ENCODE assay signal across 9 cellular contexts in the genomic region with DNA sequence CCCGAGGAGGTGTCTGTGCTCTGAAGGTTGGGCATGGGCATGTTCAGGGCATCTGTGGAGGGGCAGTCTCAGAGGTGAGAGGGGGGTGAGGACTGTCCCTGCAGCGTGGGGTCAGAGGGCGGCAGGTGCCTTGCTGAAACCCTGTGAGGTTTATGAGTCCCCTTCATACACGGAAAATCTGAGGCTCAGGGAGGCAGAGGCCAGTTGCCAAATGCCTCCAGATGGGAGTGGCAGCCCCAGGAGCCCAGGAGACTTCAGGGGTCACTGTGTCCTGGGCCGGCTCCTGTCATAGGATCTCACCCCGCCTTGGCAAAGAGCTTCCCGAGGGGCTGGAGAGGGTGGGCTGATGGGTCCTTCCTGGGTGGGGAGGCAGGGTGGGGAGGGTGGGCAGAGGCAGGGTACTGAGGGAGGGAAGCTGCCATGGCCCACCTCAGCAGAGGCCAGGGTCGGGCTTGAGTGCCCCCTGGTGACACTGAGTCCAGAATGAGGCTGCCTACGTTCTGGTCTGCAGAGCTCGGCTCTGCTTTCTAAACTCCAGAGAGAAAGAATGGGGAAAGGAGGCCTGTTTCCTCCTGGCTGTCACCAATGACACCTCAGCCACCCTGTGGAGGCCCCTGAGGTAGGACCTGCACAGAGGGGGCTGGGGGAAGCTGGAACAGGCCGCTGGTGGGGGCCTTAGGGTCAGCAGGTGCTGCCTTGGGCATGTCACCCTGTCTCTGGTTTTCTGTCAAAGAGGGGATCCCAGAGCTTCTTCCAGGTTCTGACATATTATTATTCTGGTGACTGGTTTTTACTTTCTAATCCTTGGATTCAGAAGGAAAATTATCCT. TPM values are rescaled to one million over a fixed set of nuclear protein-coding genes. Genes with fewer than 3 reads are reported as not detected.
DNase-seq lines count a peak whose midpoint lies in the region; ATAC-seq and TF ChIP-seq lines count a peak whose summit lies in the region.
"Had no signal": no experiment of that assay in that cellular context is flagged by ENCODE, and none has a peak within 500 bp of the region (broad histone marks: within the 10 kb centered on the region; RNA-seq: fewer than 3 reads in every experiment).

No MANE protein-coding gene starts in this region.

- no peak overlapping the region for H3T11ph ChIP-seq in H9 (ENCODE audit: low read length)

- H4K5ac ChIP-seq in H9 (ENCODE audit: insufficient read length, low read depth, low read length): no peak overlapping the region

- H3K4ac ChIP-seq in H9 (ENCODE audit: low read depth, low read length): no peak overlapping the region

- no peak overlapping the region for H3K9ac ChIP-seq in H9 (ENCODE audit: extremely low read depth, insufficient read length, low read length)

- no peak overlapping the region for H3K14ac ChIP-seq in H9 (ENCODE audit: insufficient read depth, low read length)

- H3K27me3 Mint-ChIP-seq in CD4-positive, CD25-positive, alpha-beta regulatory T cell: no peaks in the 10 kb centered on the region
- H3K27me3 Mint-ChIP-seq in H9 (ENCODE audit: low read depth) (no peaks in the 10 kb centered on the region), chondrocyte (ENCODE audit: low read depth) (no peaks in the 10 kb centered on the region), nephron (ENCODE audit: low read depth) (no peaks in the 10 kb centered on the region)

- no peak overlapping the region for H2BK5ac ChIP-seq in H9 (ENCODE audit: insufficient read length, low read length)

- no peak overlapping the region for H3K23ac ChIP-seq in H9 (ENCODE audit: insufficient read length, low read depth, low read length)

- H2BK15ac ChIP-seq in H9 (ENCODE audit: low read depth, low read length): no peak overlapping the region

- no peaks in the 10 kb centered on the region for H3K79me1 ChIP-seq in H9 (ENCODE audit: insufficient read depth, low read depth, low read length, poor library complexity, severe bottlenecking)

- no peak overlapping the region for H4K8ac ChIP-seq in H9 (replicated peaks; ENCODE audit: insufficient read length, low read depth, low read length)

- H3K18ac ChIP-seq in H9 (ENCODE audit: insufficient read length, low read depth, low read length): no peak overlapping the region

- TF ChIP-seq CTCF in H9 (conservative IDR thresholded peaks at IDR 0.05) (0 out of 3 replicates have a peak, but pooled peaks have one; percentile 14), chondrocyte (IDR thresholded peaks at IDR 0.05) (no peak), nephron (IDR thresholded peaks at IDR 0.05; ENCODE audit: unreplicated experiment in 3 of 3) (no peak)

- no peak overlapping the region for H3K4me2 ChIP-seq in H9 (ENCODE audit: insufficient read depth, insufficient read length, low read length)

- H2AK5ac ChIP-seq in H9 (ENCODE audit: insufficient read length, low read length): no peak overlapping the region

- H3K4me3 Mint-ChIP-seq in CD4-positive, CD25-positive, alpha-beta regulatory T cell: peak overlapping the region; percentile 88 to 95 (median 94)
- H3K4me3 Mint-ChIP-seq in H9 (no peak overlapping the region), chondrocyte (ENCODE audit: unreplicated experiment) (no peak overlapping the region), nephron (no peak overlapping the region)

- no peak overlapping the region for H2BK120ac ChIP-seq in H9 (ENCODE audit: low read depth, low read length, poor library complexity, severe bottlenecking)

- H3K36me3 Mint-ChIP-seq in CD4-positive, CD25-positive, alpha-beta regulatory T cell: peaks cover 15% of the 10 kb centered on the region
- H3K36me3 Mint-ChIP-seq in H9 (ENCODE audit: insufficient read depth in 1 of 3, low read depth in 3 of 3): no peaks in the 10 kb centered on the region; a peak in 1 of 7 replicates
- H3K36me3 Mint-ChIP-seq in chondrocyte (ENCODE audit: low read depth): peaks cover 10% of the 10 kb centered on the region
- H3K36me3 Mint-ChIP-seq in nephron (ENCODE audit: low read depth): peaks cover under 1% of the 10 kb centered on the region

- H2AFZ ChIP-seq in H9 (ENCODE audit: low read length): no peak overlapping the region

- no peak overlapping the region for H2BK12ac ChIP-seq in H9 (ENCODE audit: insufficient read length, low read depth, low read length)

- H2BK20ac ChIP-seq in H9 (ENCODE audit: low read depth, low read length, poor library complexity, severe bottlenecking): no peak overlapping the region

- H3K79me2 ChIP-seq in H9 (ENCODE audit: insufficient read depth, low read length): no peaks in the 10 kb centered on the region

- no CpG with 5 or more reads among the region's 11 CpGs for whole genome bisulfite sequencing in H9 (ENCODE audit: extremely low coverage, insufficient read length, low lambda C conversion rate)

- H4K20me1 ChIP-seq in H9 (ENCODE audit: control insufficient read depth, insufficient read depth, insufficient read length): no peaks in the 10 kb centered on the region

- peak overlapping the region; percentile 95 to 99 (median 97) for H3K27ac Mint-ChIP-seq in CD4-positive, CD25-positive, alpha-beta regulatory T cell
- H3K27ac Mint-ChIP-seq in H9 (peak overlapping the region in 2 of 3 experiments; percentile 44 to 58; a peak in 3 of 7 replicates), chondrocyte (ENCODE audit: unreplicated experiment) (peak overlapping the region; percentile 36), nephron (peak overlapping the region in 2 of 3 experiments; percentile 78 to 79)

- no peak overlapping the region for H4K91ac ChIP-seq in H9 (ENCODE audit: insufficient read length, low read depth, low read length)

- peaks cover 35% of the 10 kb centered on the region for H3K4me1 ChIP-seq in CD4-positive, CD25-positive, alpha-beta regulatory T cell (ENCODE audit: control insufficient read depth, insufficient read depth, low read length, poor library complexity, severe bottlenecking)
- no peaks in the 10 kb centered on the region; the same call in 1 of the 2 replicates for H3K4me1 ChIP-seq in H9 (ENCODE audit: insufficient read depth, low read length)

- no peak for ATAC-seq in CD4-positive, CD25-positive, alpha-beta regulatory T cell (ENCODE audit: low read depth in 2 of 2)
- ATAC-seq in HG03521 (IDR thresholded peaks at IDR 0.05; ENCODE audit: unreplicated experiment) (no peak), GM18858 (IDR thresholded peaks at IDR 0.05; ENCODE audit: unreplicated experiment) (no peak)

- H3K9me3 ChIP-seq in CD4-positive, CD25-positive, alpha-beta regulatory T cell (ENCODE audit: control insufficient read depth in 2 of 2, low read length in 2 of 2): no peaks in the 10 kb centered on the region
- no peaks in the 10 kb centered on the region for H3K9me3 ChIP-seq in H9 (ENCODE audit: control insufficient read depth, low read depth, low read length)

- peak overlapping the region; percentile 33 for H3K27ac ChIP-seq in CD4-positive, CD25-positive, alpha-beta regulatory T cell (ENCODE audit: insufficient read depth, low read length, poor library complexity, severe bottlenecking)
- H3K27ac ChIP-seq in H9 (ENCODE audit: insufficient read length, low read depth, low read length): no peak overlapping the region

- no peaks in the 10 kb centered on the region for H3K9me3 Mint-ChIP-seq in CD4-positive, CD25-positive, alpha-beta regulatory T cell
- H3K9me3 Mint-ChIP-seq in H9 (no peaks in the 10 kb centered on the region), chondrocyte (ENCODE audit: low read depth) (no peaks in the 10 kb centered on the region), nephron (no peaks in the 10 kb centered on the region)

- DNase-seq in CD4-positive, CD25-positive, alpha-beta regulatory T cell: peak in 1 of 3 donors; percentile 15
- DNase-seq in H9: no peak
- no peak for DNase-seq in chondrocyte (ENCODE audit: low spot score)
- no peak for DNase-seq in DMS79 treated with DMSO at 0.1 percent for 48 hours (lab: John Stamatoyannopoulos, UW)
- no peak for DNase-seq in stimulated activated naive CD4-positive, alpha-beta T cell (lab: John Stamatoyannopoulos, UW)
- DNase-seq: DMS79 had no signal

- no peak overlapping the region for H3K56ac ChIP-seq in H9 (ENCODE audit: insufficient read length, low read depth, low read length)

- H3K23me2 ChIP-seq in H9 (ENCODE audit: insufficient read length, low read depth, low read length, poor library complexity, severe bottlenecking): no peaks in the 10 kb centered on the region

- H3K4me3 ChIP-seq in CD4-positive, CD25-positive, alpha-beta regulatory T cell (ENCODE audit: low read depth, low read length): peak overlapping the region; percentile 96

- H3K27me3 ChIP-seq in CD4-positive, CD25-positive, alpha-beta regulatory T cell (ENCODE audit: control insufficient read depth, insufficient read depth, low read length): no peaks in the 10 kb centered on the region
- no peaks in the 10 kb centered on the region for H3K27me3 ChIP-seq in H9 (ENCODE audit: insufficient read depth, low read length)

- H3K36me3 ChIP-seq in CD4-positive, CD25-positive, alpha-beta regulatory T cell (ENCODE audit: control insufficient read depth, insufficient read depth, low read length): no peaks in the 10 kb centered on the region

- peaks cover 14 to 60% (median 41%) of the 10 kb centered on the region in 4 donors for H3K4me1 Mint-ChIP-seq in CD4-positive, CD25-positive, alpha-beta regulatory T cell
- H3K4me1 Mint-ChIP-seq in H9 (peaks cover 3 to 7% of the 10 kb centered on the region in 2 experiments; a peak in 3 of 4 replicates), chondrocyte (ENCODE audit: low read depth) (peaks cover 30% of the 10 kb centered on the region), nephron (peaks cover 21% of the 10 kb centered on the region)

RNA-seq across cellular contexts. Expression of a gene that starts 1.1 kb away (rescaled TPM):
- total RNA-seq in CD4-positive, CD25-positive, alpha-beta regulatory T cell: 122 TPM
- polyA plus RNA-seq in CD4-positive, CD25-positive, alpha-beta regulatory T cell: 10 to 100 TPM; 38.3 to 56.6 (median 40.2) TPM
- total RNA-seq in H9 (2021) (2.0 and 2.5 TPM in 2 replicates), chondrocyte (2.1 to 4.3 TPM (median 2.9 TPM) in 3 replicates)

Comparison
In these comparisons a context has a peak if more than half of its experiments do, and no peak if none do; other contexts are left out.
1. H3K27ac Mint-ChIP-seq: peak in every context shown above with its lines; median percentile 97 in CD4-positive, CD25-positive, alpha-beta regulatory T cell; 78 in nephron; 51 in H9; 36 in chondrocyte.
2. H3K4me3 Mint-ChIP-seq: peak in CD4-positive, CD25-positive, alpha-beta regulatory T cell (4 of 4); none in H9 (0 of 2), chondrocyte (single experiment) and nephron (0 of 3).
3. RNA of a gene that starts 1.1 kb away (total RNA-seq): 122 TPM in CD4-positive, CD25-positive, alpha-beta regulatory T cell (single experiment); 2.1 to 4.3 TPM in chondrocyte and 2.0 to 2.5 TPM in H9; every median in the first group is over 10 times any median in the second.